In genomic region chr17:32551186-32551955, GRCh38 we compare ENCODE assay signal across 9 cellular contexts.
DNase-seq lines count a peak whose midpoint lies in the region; ATAC-seq and TF ChIP-seq lines count a peak whose summit lies in the region.
"Had no signal": no experiment of that assay in that cellular context is flagged by ENCODE, and none has a peak within 500 bp of the region (broad histone marks: within the 10 kb centered on the region; RNA-seq: fewer than 3 reads in every experiment).

No MANE protein-coding gene starts in this region.

- no peak overlapping the region for H3K9ac ChIP-seq in endodermal cell (ENCODE audit: extremely low read depth, low read length, poor library complexity, severe bottlenecking)

- peaks cover 4% of the 10 kb centered on the region for H3K36me3 Mint-ChIP-seq in endodermal cell (ENCODE audit: low read depth)

- no peaks in the 10 kb centered on the region for H3K4me1 ChIP-seq in endodermal cell (ENCODE audit: control insufficient read depth, insufficient read depth, low read length)

- WGBS in endodermal cell (ENCODE audit: insufficient coverage in 1 of 2, insufficient read length in 1 of 2), 2 experiments: 87 to 95% methylated on average over 7 to 8 of the region's 8 CpGs

- no peaks in the 10 kb centered on the region for H3K9me3 Mint-ChIP-seq in endodermal cell

- H3K4me3 ChIP-seq in NB4 (ENCODE audit: low read depth, low read length) (no peak overlapping the region), endodermal cell (ENCODE audit: low read length) (no peak overlapping the region)

- no peaks in the 10 kb centered on the region for H3K36me3 ChIP-seq in endodermal cell (ENCODE audit: control insufficient read depth, insufficient read depth, low read length)

- H3K27me3 Mint-ChIP-seq in endodermal cell (ENCODE audit: insufficient read depth): no peaks in the 10 kb centered on the region

- no peak overlapping the region for H3K4me3 Mint-ChIP-seq in endodermal cell

- peaks cover 7% of the 10 kb centered on the region for H3K4me1 Mint-ChIP-seq in endodermal cell

- H3K9me3 ChIP-seq in endodermal cell (ENCODE audit: control insufficient read depth, low read length): no peaks in the 10 kb centered on the region

- no peak for TF ChIP-seq CTCF in NB4 (IDR thresholded peaks at IDR 0.05; ENCODE audit: low read depth, low read length)
- TF ChIP-seq CTCF in endodermal cell (conservative IDR thresholded peaks at IDR 0.05): no peak

- ATAC-seq in GM19395 (IDR thresholded peaks at IDR 0.05; ENCODE audit: unreplicated experiment) (peak; percentile 69), GM18517 (IDR thresholded peaks at IDR 0.05; ENCODE audit: unreplicated experiment) (no peak), GM21528 (IDR thresholded peaks at IDR 0.05; ENCODE audit: low FRiP score, unreplicated experiment) (no peak)

- DNase-seq in AG08396 (ENCODE audit: low spot score) (peak; percentile 17), NB4 (ENCODE audit: low read depth) (peak; percentile 67), endodermal cell (peak; percentile 35), DMS153 (lab: John Stamatoyannopoulos, UW) (no peak), ureter (ENCODE audit: low spot score) (no peak)

- no peak overlapping the region for H3K27ac ChIP-seq in endodermal cell (ENCODE audit: low read depth, low read length)
- H3K27ac ChIP-seq: VCaP had no signal

- H3K27ac Mint-ChIP-seq in endodermal cell: no peak overlapping the region

- no peaks in the 10 kb centered on the region for H3K27me3 ChIP-seq in endodermal cell (ENCODE audit: control insufficient read depth, insufficient read depth, low read length, poor library complexity, severe bottlenecking)

- TF ChIP-seq POLR2A in NB4 (IDR thresholded peaks at IDR 0.05; ENCODE audit: extremely low read depth, insufficient read length): no peak

Comparison
In these comparisons a context has a peak if more than half of its experiments do, and no peak if none do; other contexts are left out.
1. DNase-seq: peak in AG08396 (single experiment), NB4 (single experiment) and endodermal cell (single experiment); none in DMS153 (single experiment) and ureter (single experiment).